Comparison of ENCODE assay signal across 11 cellular contexts in the genomic region with DNA sequence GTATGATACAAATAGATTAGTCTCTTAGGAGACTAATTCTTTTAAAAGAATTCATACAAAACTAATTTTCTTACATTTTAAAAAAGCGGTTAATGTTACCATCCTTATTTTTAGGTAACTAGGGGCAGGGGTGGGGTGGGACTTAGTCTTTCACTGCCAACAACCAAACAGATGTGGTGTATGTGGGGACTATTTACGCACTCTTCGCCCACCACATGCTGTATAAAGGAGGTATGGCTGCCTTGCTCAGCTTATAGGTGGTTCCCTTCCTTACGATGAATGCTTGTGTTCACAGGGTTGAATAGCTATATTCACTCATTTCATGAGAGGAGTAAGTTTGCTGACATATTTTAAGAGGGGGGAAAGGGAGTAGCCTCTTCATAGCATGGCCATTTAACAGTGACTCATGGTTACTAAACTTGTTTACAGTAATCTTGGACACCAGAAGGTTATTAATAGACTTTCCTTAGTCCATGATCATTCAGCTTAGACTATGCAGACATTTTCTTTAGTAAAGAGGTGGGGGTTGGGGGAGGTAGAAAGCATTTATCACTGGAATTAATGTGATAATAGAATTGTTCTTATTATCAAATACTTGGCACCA.
DNase-seq lines count a peak whose midpoint lies in the region; ATAC-seq, FAIRE-seq and TF ChIP-seq lines count a peak whose summit lies in the region.
"Had no signal": no experiment of that assay in that cellular context is flagged by ENCODE, and none has a peak within 500 bp of the region (broad histone marks: within the 10 kb centered on the region; RNA-seq: fewer than 3 reads in every experiment).

No MANE protein-coding gene starts in this region.

- H4K20me1 ChIP-seq in endothelial cell of umbilical vein (replicated peaks; ENCODE audit: control insufficient read depth, extremely low read depth, insufficient read depth, low read length) = no peaks in the 10 kb centered on the region

- CTCF ChIA-PET in CD4-positive, alpha-beta memory T cell (lab: Charles Lee; ENCODE audit: partially characterized antibody) = interaction anchor here (0.6 to 2.7 kb wide), 5 partner anchors 11 to 60 kb away, joined by 3 to 10 read pairs (median 3); no protein-coding TSS in a partner anchor
- CTCF ChIA-PET in endothelial cell of umbilical vein (lab: Charles Lee) = interaction anchor here (0.7 to 2.2 kb wide), 5 partner anchors 12 to 60 kb away, joined by 3 to 6 read pairs (median 5); no protein-coding TSS in a partner anchor

- no peak for TF ChIP-seq POLR2A in endothelial cell of umbilical vein (IDR thresholded peaks at IDR 0.05; ENCODE audit: low read depth, low read length)

- no peak for ATAC-seq in HG03280 (IDR thresholded peaks at IDR 0.05; ENCODE audit: unreplicated experiment)

- BruUV-seq in endothelial cell of umbilical vein (replicated peaks; lab: Mats Ljungman, UMichigan) = TSS peak; percentile 17

- H3K4me3 Mint-ChIP-seq in CD4-positive, alpha-beta memory T cell = no peak overlapping the region
- H3K4me3 Mint-ChIP-seq: naive B cell had no signal

- no peak for DNase-seq in CD4-positive, alpha-beta memory T cell
- DNase-seq in LoVo (ENCODE audit: low spot score) = peak; percentile 55
- peak; percentile 74 for DNase-seq in endothelial cell of umbilical vein (ENCODE audit: low read depth, low spot score)
- DNase-seq in myocyte (ENCODE audit: low read depth) = peak; percentile 75
- DNase-seq in ecto neural progenitor cell (ENCODE audit: low spot score) = no peak
- DNase-seq in GOT3 (lab: John Stamatoyannopoulos, UW) = no peak
- no peak for DNase-seq in GM19239 (ENCODE audit: insufficient read length, low spot score)
- DNase-seq: activated CD4-positive, alpha-beta T cell treated with anti-CD3 and anti-CD28 coated beads, Interleukin-2, amount 50 U/mL, for 48 hours; GDM1; naive B cell had no signal

- dilution Hi-C loops in endothelial cell of umbilical vein (cut with MboI; ENCODE audit: extremely low pct_ligation_motif_present, low sequenced_read_pairs) = no loop called here

- H2AFZ ChIP-seq in endothelial cell of umbilical vein (ENCODE audit: low read depth, low read length) = no peak overlapping the region

- no peaks in the 10 kb centered on the region for H3K9me3 ChIP-seq in CD4-positive, alpha-beta memory T cell (ENCODE audit: control insufficient read depth in 1 of 2, low read length in 2 of 2)
- no peaks in the 10 kb centered on the region for H3K9me3 ChIP-seq in endothelial cell of umbilical vein (replicated peaks; ENCODE audit: control insufficient read depth, insufficient read depth, low read length)

- intact Hi-C loops in CD4-positive, alpha-beta memory T cell (cut with micrococcal nuclease) = no loop called here
- intact Hi-C loops in endothelial cell of umbilical vein (cut with micrococcal nuclease) = loop anchor here (1.0 kb wide), 2 partner anchors 8 to 17 kb away; no protein-coding TSS in a partner anchor

- peak overlapping the region; percentile 45 for H3K4me2 ChIP-seq in endothelial cell of umbilical vein (ENCODE audit: insufficient read depth, low read length)

- no peak for FAIRE-seq in endothelial cell of umbilical vein (lab: Jason Lieb, UNC)
- FAIRE-seq in GM19239 (lab: Jason Lieb, UNC) = no peak

- no peak overlapping the region for H3K4me3 ChIP-seq in CD4-positive, alpha-beta memory T cell (ENCODE audit: low read length in 2 of 2)
- no peak overlapping the region for H3K4me3 ChIP-seq in endothelial cell of umbilical vein (replicated peaks in 1 of 3; ENCODE audit: insufficient read depth in 1 of 3, low read depth in 1 of 3, low read length in 3 of 3)

- H3K9me1 ChIP-seq in endothelial cell of umbilical vein (replicated peaks; ENCODE audit: control insufficient read depth, extremely low read depth, insufficient read depth, low read length) = no peaks in the 10 kb centered on the region

- H3K27me3 Mint-ChIP-seq in CD4-positive, alpha-beta memory T cell = no peaks in the 10 kb centered on the region
- H3K27me3 Mint-ChIP-seq: naive B cell had no signal

- POLR2A ChIA-PET in CD4-positive, alpha-beta memory T cell (lab: Charles Lee; ENCODE audit: partially characterized antibody) = interaction anchor here (0.9 to 3.5 kb wide), 2 partner anchors 20 to 61 kb away, joined by 3 to 16 read pairs; no protein-coding TSS in a partner anchor
- POLR2A ChIA-PET in endothelial cell of umbilical vein (lab: Charles Lee) = interaction anchor here (0.6 kb wide), 1 partner anchor 58 kb away, joined by 3 read pairs; no protein-coding TSS in a partner anchor

- no peak for TF ChIP-seq CTCF in endothelial cell of umbilical vein (IDR thresholded peaks at IDR 0.05; ENCODE audit: extremely low read depth in 1 of 2, insufficient read depth in 1 of 2, low read depth in 1 of 2, low read length in 2 of 2)

- H3K4me1 ChIP-seq in CD4-positive, alpha-beta memory T cell (ENCODE audit: insufficient read depth, low read length) = peaks cover 93% of the 10 kb centered on the region
- H3K4me1 ChIP-seq in endothelial cell of umbilical vein (ENCODE audit: control insufficient read depth, extremely low read depth, insufficient read depth, low read length) = peaks cover 44% of the 10 kb centered on the region

- no peaks in the 10 kb centered on the region for H3K9me3 Mint-ChIP-seq in CD4-positive, alpha-beta memory T cell
- H3K9me3 Mint-ChIP-seq: naive B cell had no signal

- H3K9ac ChIP-seq in endothelial cell of umbilical vein (replicated peaks; ENCODE audit: extremely low read depth, insufficient read depth, low read length) = peak overlapping the region; percentile 51

- peaks cover 4% of the 10 kb centered on the region for H3K36me3 ChIP-seq in CD4-positive, alpha-beta memory T cell (ENCODE audit: insufficient read depth, low read length)
- H3K36me3 ChIP-seq in endothelial cell of umbilical vein (ENCODE audit: control insufficient read depth in 2 of 2, extremely low read depth in 1 of 2, insufficient read depth in 2 of 2, low read length in 2 of 2) = no peaks in the 10 kb centered on the region

- peaks cover 72 to 90% (median 82%) of the 10 kb centered on the region in 4 donors for H3K4me1 Mint-ChIP-seq in CD4-positive, alpha-beta memory T cell

- peak overlapping the region in 4 of 7 donors; percentile 1 to 68 (median 16) for H3K27ac Mint-ChIP-seq in CD4-positive, alpha-beta memory T cell

- H3K27ac ChIP-seq in CD4-positive, alpha-beta memory T cell (ENCODE audit: low read depth, low read length) = no peak overlapping the region
- peak overlapping the region; percentile 82 for H3K27ac ChIP-seq in endothelial cell of umbilical vein (ENCODE audit: insufficient read depth, low read depth, low read length)

- H3K27me3 ChIP-seq in CD4-positive, alpha-beta memory T cell (ENCODE audit: insufficient read depth, low read length) = no peaks in the 10 kb centered on the region
- no peaks in the 10 kb centered on the region for H3K27me3 ChIP-seq in endothelial cell of umbilical vein (ENCODE audit: control insufficient read depth in 2 of 2, insufficient read depth in 2 of 2, low read length in 2 of 2)

- H3K79me2 ChIP-seq in endothelial cell of umbilical vein (ENCODE audit: control insufficient read depth, insufficient read depth, low read length) = peaks cover 47% of the 10 kb centered on the region

- peaks cover 18 to 50% of the 10 kb centered on the region in 2 donors for H3K36me3 Mint-ChIP-seq in CD4-positive, alpha-beta memory T cell

TF ChIP-seq in endothelial cell of umbilical vein, 7 proteins besides CTCF, POLR2A, EP300 and RAD21:
- peak; percentile 74 for TF ChIP-seq JUN (IDR thresholded peaks at IDR 0.05; ENCODE audit: borderline replicate concordance, insufficient read depth, insufficient read length, low read depth)
- peak; percentile 79 for TF ChIP-seq FOS (IDR thresholded peaks at IDR 0.05; ENCODE audit: borderline replicate concordance, insufficient read depth, low read length)
- no peak for TF ChIP-seq EZH2 (IDR thresholded peaks at IDR 0.05; ENCODE audit: borderline replicate concordance, low read depth, low read length, severe bottlenecking)

Comparison
In these comparisons a context has a peak if more than half of its experiments do, and no peak if none do; other contexts are left out.
1. DNase-seq: peak in LoVo (single experiment), endothelial cell of umbilical vein (single experiment) and myocyte (single experiment); none in CD4-positive, alpha-beta memory T cell (0 of 5), ecto neural progenitor cell (single experiment), GOT3 (single experiment) and GM19239 (single experiment).